8 cellular contexts compared by ENCODE assay signal in the genomic region with DNA sequence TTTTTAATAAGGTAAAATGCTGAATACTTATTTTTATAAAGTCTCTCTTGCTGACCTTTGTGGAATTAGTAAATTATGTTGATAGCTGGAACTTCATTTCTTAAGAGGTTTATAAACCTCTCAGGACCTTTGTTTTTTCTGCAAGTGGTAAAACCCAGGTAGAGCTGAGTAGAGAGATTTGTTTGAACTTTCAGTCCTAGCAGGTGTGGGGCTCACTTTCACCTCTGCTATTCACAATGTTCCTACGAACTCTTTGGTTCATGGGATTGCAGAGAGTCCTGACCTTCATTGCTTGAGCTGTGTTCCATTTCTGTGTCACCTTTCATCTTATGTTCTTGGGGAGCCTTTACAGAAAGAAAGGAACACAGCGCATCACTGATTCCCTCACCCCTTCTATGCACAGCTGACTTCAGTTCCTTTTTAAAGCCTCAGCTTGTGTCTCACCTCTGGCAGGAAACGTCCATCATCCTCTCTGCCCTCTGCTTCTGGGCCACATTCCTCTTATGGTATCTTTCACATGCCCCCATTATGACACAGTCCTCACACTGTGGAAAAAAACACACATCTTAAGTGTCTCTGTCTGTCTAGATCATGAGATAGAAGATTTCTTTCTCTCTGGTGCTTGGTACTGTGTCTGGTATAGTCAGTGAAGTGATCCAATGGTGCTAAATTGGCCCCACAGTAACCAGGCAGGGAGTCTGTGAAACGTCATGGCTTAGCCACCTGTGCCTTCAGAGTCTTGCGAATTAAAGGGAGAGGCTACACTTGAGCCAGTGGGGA.
DNase-seq lines count a peak whose midpoint lies in the region; ATAC-seq, FAIRE-seq and TF ChIP-seq lines count a peak whose summit lies in the region.

No MANE protein-coding gene starts in this region.

- peak; percentile 4 for FAIRE-seq in HTR-8/SVneo (lab: Jason Lieb, UNC)

- TF ChIP-seq CTCF in lower leg skin (IDR thresholded peaks at IDR 0.05): no peak

- 67 to 69% methylated on average over 5 of the region's 5 CpGs for WGBS in lower leg skin, 2 donors

- H3K9me3 ChIP-seq in effector memory CD4-positive, alpha-beta T cell (ENCODE audit: control insufficient read depth, low read length): no peaks in the 10 kb centered on the region

- no peaks in the 10 kb centered on the region for H3K36me3 ChIP-seq in effector memory CD4-positive, alpha-beta T cell (ENCODE audit: control insufficient read depth, insufficient read depth, low read length)

- DNase-seq in HTR-8/SVneo (ENCODE audit: insufficient read length, low spot score): no peak
- peak in 2 of 3 donors; percentile 11 to 12 for DNase-seq in effector memory CD4-positive, alpha-beta T cell
- DNase-seq in lower leg skin (ENCODE audit: low spot score in 2 of 2): no peak
- DNase-seq in NCI-H1105 treated with DMSO at 0.1 percent for 48 hours (lab: John Stamatoyannopoulos, UW): no peak
- DNase-seq in cortex of kidney (lab: John Stamatoyannopoulos, UW): no peak
- DNase-seq in GDM1 (lab: John Stamatoyannopoulos, UW): no peak

- no peak overlapping the region for H3K4me3 ChIP-seq in effector memory CD4-positive, alpha-beta T cell (ENCODE audit: insufficient read depth, low read depth, low read length, poor library complexity, severe bottlenecking)
- no peak overlapping the region for H3K4me3 ChIP-seq in lower leg skin (ENCODE audit: low read depth, poor library complexity, severe bottlenecking)

- ATAC-seq in GM18505 (IDR thresholded peaks at IDR 0.05; ENCODE audit: unreplicated experiment) (peak; percentile 93), GM21619 (IDR thresholded peaks at IDR 0.05; ENCODE audit: unreplicated experiment) (peak; percentile 93)

- H3K4me1 ChIP-seq in effector memory CD4-positive, alpha-beta T cell (ENCODE audit: control insufficient read depth, insufficient read depth, low read length, poor library complexity, severe bottlenecking): peaks cover 13% of the 10 kb centered on the region

- no peaks in the 10 kb centered on the region for H3K27me3 ChIP-seq in effector memory CD4-positive, alpha-beta T cell (replicated peaks; ENCODE audit: control insufficient read depth, insufficient read depth, low read length, poor library complexity, severe bottlenecking)

- TF ChIP-seq POLR2A in GM18505 (IDR thresholded peaks at IDR 0.05; ENCODE audit: borderline replicate concordance, extremely low read depth, insufficient read depth, insufficient read length) (no peak), lower leg skin (IDR thresholded peaks at IDR 0.05) (no peak)

- intact Hi-C loops in lower leg skin (cut with DNase I; ENCODE audit: low total_unique reads): no loop called here

- peak overlapping the region; percentile 46 for H3K27ac ChIP-seq in effector memory CD4-positive, alpha-beta T cell (ENCODE audit: insufficient read depth, low read length, poor library complexity, severe bottlenecking)

Comparison
In these comparisons a context has a peak if more than half of its experiments do, and no peak if none do; other contexts are left out.
1. DNase-seq: peak in effector memory CD4-positive, alpha-beta T cell (2 of 3); none in HTR-8/SVneo (single experiment), lower leg skin (0 of 2), NCI-H1105 treated with DMSO at 0.1 percent for 48 hours (single experiment), cortex of kidney (single experiment) and GDM1 (single experiment).